Comparison of ENCODE assay signal across 7 cellular contexts in the genomic region with DNA sequence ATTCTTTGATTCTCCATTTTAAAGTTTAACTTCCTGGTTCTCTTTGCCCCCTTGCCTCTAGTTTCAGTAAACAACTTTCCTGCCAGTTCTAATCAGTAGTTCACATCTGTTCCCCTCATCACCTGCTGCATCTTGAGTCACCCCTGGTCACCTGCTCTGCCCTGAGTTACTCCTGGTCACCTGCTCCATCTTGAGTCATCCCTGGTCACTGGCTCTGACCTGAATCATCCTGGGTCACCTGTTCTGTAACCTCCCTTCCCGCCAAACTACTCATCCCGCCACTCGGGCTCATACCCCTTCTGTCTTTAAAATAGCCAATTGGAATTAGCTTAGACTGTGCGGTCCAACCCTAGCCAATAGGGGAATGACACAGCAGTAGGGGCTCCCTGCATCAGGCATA.
DNase-seq lines count a peak whose midpoint lies in the region; ATAC-seq, FAIRE-seq and TF ChIP-seq lines count a peak whose summit lies in the region.
"Not testable (repeated sequence)": the region's sequence is repeated elsewhere in the genome, so short reads cannot be mapped to it uniquely, and the experiment has no call there.

No MANE protein-coding gene starts in this region.

- H4K20me1 ChIP-seq in KMS-11 (ENCODE audit: insufficient read depth); PC-3 (ENCODE audit: low read length); GM12878 (ENCODE audit: control insufficient read depth, insufficient read depth): not testable (repeated sequence)

- H3K27me3 ChIP-seq in KMS-11 (ENCODE audit: insufficient read depth, low read depth); PC-3 (ENCODE audit: low read length); GM12878 (replicated peaks in 1 of 2; ENCODE audit: control insufficient read depth in 2 of 2, insufficient read depth in 2 of 2, low read length in 1 of 2); trophoblast cell (ENCODE audit: insufficient read depth, low read length): not testable (repeated sequence)

- peaks cover 85% of the 10 kb centered on the region for H3K4me1 ChIP-seq in KMS-11 (ENCODE audit: low read depth, poor library complexity, severe bottlenecking)
- H3K4me1 ChIP-seq in PC-3 (ENCODE audit: insufficient read depth, low read length); GM12878 (ENCODE audit: control insufficient read depth, insufficient read depth, low read length); trophoblast cell (ENCODE audit: control insufficient read depth in 1 of 2, insufficient read depth in 2 of 2, low read length in 2 of 2): not testable (repeated sequence)

- not testable (repeated sequence) for TF ChIP-seq POLR2A in GM12878 (IDR thresholded peaks at IDR 0.05; ENCODE audit: low read depth, low read length)

- not testable (repeated sequence) for H3K4ac ChIP-seq in trophoblast cell (ENCODE audit: low read depth, low read length)

- CTCF ChIA-PET in PC-3 (lab: Charles Lee): interaction anchor here (0.6 kb wide), 1 partner anchor 378 kb away, joined by 3 read pairs; no protein-coding TSS in a partner anchor
- CTCF ChIA-PET in GM12878 (lab: Yijun Ruan, JAX): not testable (repeated sequence)

- not testable (repeated sequence) for H2AK5ac ChIP-seq in trophoblast cell (ENCODE audit: low read length)

- H4K8ac ChIP-seq in trophoblast cell (ENCODE audit: low read depth, low read length): not testable (repeated sequence)

- SMC1A ChIA-PET in GM12878 (lab: Charles Lee; ENCODE audit: uncharacterized antibody, unreplicated experiment): not testable (repeated sequence)

- H3K23ac ChIP-seq in trophoblast cell (ENCODE audit: low read length): not testable (repeated sequence)

- not testable (repeated sequence) for H3K79me1 ChIP-seq in trophoblast cell (ENCODE audit: low read length)

- not testable (repeated sequence) for H4K12ac ChIP-seq in trophoblast cell (ENCODE audit: low read depth, low read length)

- peak overlapping the region; percentile 23; the same call in 1 of the 2 replicates for H3K4me2 ChIP-seq in KMS-11
- H3K4me2 ChIP-seq in PC-3 (ENCODE audit: low read length); GM12878 (ENCODE audit: control insufficient read depth, insufficient read depth); trophoblast cell (ENCODE audit: low read length): not testable (repeated sequence)

- BruUV-seq in PC-3 (replicated peaks; lab: Mats Ljungman, UMichigan); GM12878 (replicated peaks; lab: Mats Ljungman, UMichigan): not testable (repeated sequence)

- 100% methylated on average over 4 of the region's 4 CpGs for WGBS in GM12878 (ENCODE audit: insufficient coverage, insufficient replicate concordance, low lambda C conversion rate, missing lambda C conversion rate)
- WGBS in trophoblast cell (ENCODE audit: extremely low coverage, insufficient coverage, insufficient read length): no CpG with 5 or more reads among the region's 4 CpGs

- in situ Hi-C loops in GM12878 (cut with MboI): not testable (repeated sequence)

- not testable (repeated sequence) for H2AFZ ChIP-seq in KMS-11 (ENCODE audit: low read depth); PC-3 (ENCODE audit: low read length); GM12878 (ENCODE audit: control insufficient read depth, low read depth, low read length); trophoblast cell (ENCODE audit: insufficient read depth, low read length, poor library complexity)

- RAD21 ChIA-PET in GM12878 (lab: Charles Lee; ENCODE audit: unreplicated experiment): interaction anchor here (1.5 kb wide), 1 partner anchor 63 kb away, joined by 3 read pairs; no protein-coding TSS in a partner anchor

- POLR2A ChIA-PET in PC-3 (lab: Charles Lee; ENCODE audit: unreplicated experiment); GM12878 (lab: Charles Lee): not testable (repeated sequence)

- H2BK12ac ChIP-seq in trophoblast cell (ENCODE audit: low read length): not testable (repeated sequence)

- not testable (repeated sequence) for TF ChIP-seq CTCF in KMS-11 (conservative IDR thresholded peaks at IDR 0.05; ENCODE audit: low read depth, low read length); PC-3 (conservative IDR thresholded peaks at IDR 0.05; ENCODE audit: low read depth, low read length); GM12878 (IDR thresholded peaks at IDR 0.05 in 2 of 3, conservative IDR thresholded peaks at IDR 0.05 in 1 of 3; ENCODE audit: control insufficient read depth in 2 of 3, extremely low read depth in 1 of 3, insufficient read depth in 1 of 3, low read depth in 3 of 3, low read length in 3 of 3); epithelial cell of esophagus (IDR thresholded peaks at IDR 0.05; ENCODE audit: insufficient read depth, low read depth, low read length, missing control alignments)

- not testable (repeated sequence) for H3K18ac ChIP-seq in trophoblast cell (ENCODE audit: low read length)

- not testable (repeated sequence) for H3K36me3 ChIP-seq in KMS-11 (ENCODE audit: insufficient read depth); GM12878 (ENCODE audit: control insufficient read depth in 2 of 2, insufficient read depth in 2 of 2, low read length in 1 of 2); trophoblast cell (ENCODE audit: control insufficient read depth in 1 of 2, insufficient read depth in 2 of 2, low read length in 2 of 2)
- peaks cover 13% of the 10 kb centered on the region for H3K36me3 ChIP-seq in PC-3 (ENCODE audit: low read depth, low read length)

- not testable (repeated sequence) for H3K4me3 ChIP-seq in KMS-11 (IDR thresholded peaks at IDR 0.05; ENCODE audit: insufficient read depth, low read depth, low read length); PC-3 (ENCODE audit: low read length); GM12878; epithelial cell of esophagus (ENCODE audit: low read length); trophoblast cell (ENCODE audit: low read depth, low read length)

- ATAC-seq in PC-3: not testable (repeated sequence)
- peak; percentile 51 for ATAC-seq in GM12878

- TF ChIP-seq RAD21 in GM12878 (IDR thresholded peaks at IDR 0.05; ENCODE audit: insufficient read depth, low read depth, low read length): not testable (repeated sequence)

- H3K14ac ChIP-seq in trophoblast cell (ENCODE audit: low read length): not testable (repeated sequence)

- H2BK5ac ChIP-seq in trophoblast cell (ENCODE audit: low read depth, low read length, poor library complexity): not testable (repeated sequence)

- H3K9ac ChIP-seq in KMS-11; PC-3 (ENCODE audit: low read length); GM12878 (ENCODE audit: control insufficient read depth, insufficient read depth, low read length); trophoblast cell (ENCODE audit: low read length): not testable (repeated sequence)

- H4K91ac ChIP-seq in trophoblast cell (ENCODE audit: low read depth, low read length): not testable (repeated sequence)

- H3K9me2 ChIP-seq in PC-3 (replicated peaks; ENCODE audit: low read length): not testable (repeated sequence)

- H3K79me2 ChIP-seq in KMS-11 (ENCODE audit: insufficient read depth, low read depth) (peaks cover 91% of the 10 kb centered on the region), PC-3 (ENCODE audit: low read length) (peaks cover 85% of the 10 kb centered on the region), GM12878 (ENCODE audit: control insufficient read depth, insufficient read depth, low read length) (peaks cover 42% of the 10 kb centered on the region)
- not testable (repeated sequence) for H3K79me2 ChIP-seq in trophoblast cell (ENCODE audit: control insufficient read depth, insufficient read depth, low read length, poor library complexity)

- intact Hi-C loops in PC-3 (cut with micrococcal nuclease); GM12878 (cut with micrococcal nuclease; ENCODE audit: unreplicated experiment): not testable (repeated sequence)

- H3K27ac ChIP-seq in KMS-11 (peak overlapping the region; percentile 79), GM12878 (ENCODE audit: control insufficient read depth, insufficient read depth) (peak overlapping the region; percentile 4; the same call in 1 of the 2 replicates), trophoblast cell (ENCODE audit: low read depth, low read length) (peak overlapping the region; percentile 17)
- H3K27ac ChIP-seq in PC-3 (ENCODE audit: low read length): not testable (repeated sequence)

- H3F3A ChIP-seq in PC-3 (ENCODE audit: low read length, unreplicated experiment): not testable (repeated sequence)

- H2BK120ac ChIP-seq in trophoblast cell (ENCODE audit: insufficient read depth, low read length, poor library complexity): not testable (repeated sequence)

- not testable (repeated sequence) for TF ChIP-seq EP300 in GM12878 (IDR thresholded peaks at IDR 0.05; ENCODE audit: borderline replicate concordance in 1 of 2, control insufficient read depth in 1 of 2, low read depth in 2 of 2, low read length in 2 of 2)

- DNase-seq in DMS53 (lab: John Stamatoyannopoulos, UW) (peak; percentile 94), PC-3 (peak; percentile 24), epithelial cell of esophagus (ENCODE audit: low read depth) (peak; percentile 42), kidney tubule cell (ENCODE audit: low spot score) (peak; percentile 87), trophoblast cell (peak; percentile 88)
- DNase-seq in GM12878 (ENCODE audit: low read depth, low spot score): not testable (repeated sequence)

- H3K9me3 ChIP-seq in PC-3 (ENCODE audit: low read length); trophoblast cell (ENCODE audit: insufficient read depth, low read depth, low read length): not testable (repeated sequence)
- peaks cover 14% of the 10 kb centered on the region; the same call in 2 of the 3 replicates for H3K9me3 ChIP-seq in GM12878 (replicated peaks; ENCODE audit: control insufficient read depth, insufficient read depth, low read length)

- FAIRE-seq in GM12878 (lab: Jason Lieb, UNC): not testable (repeated sequence)

TF ChIP-seq in GM12878, 131 proteins besides CTCF, POLR2A, EP300 and RAD21 (continues in another document):
- TF ChIP-seq BHLHE40 (IDR thresholded peaks at IDR 0.05; ENCODE audit: borderline replicate concordance in 1 of 2, low read depth in 2 of 2, low read length in 1 of 2): 0 out of 4 replicates have a peak, but pooled peaks of 1 of the 2 experiments have one; percentile 11
